1 cellular context compared by ENCODE assay signal in the genomic region with DNA sequence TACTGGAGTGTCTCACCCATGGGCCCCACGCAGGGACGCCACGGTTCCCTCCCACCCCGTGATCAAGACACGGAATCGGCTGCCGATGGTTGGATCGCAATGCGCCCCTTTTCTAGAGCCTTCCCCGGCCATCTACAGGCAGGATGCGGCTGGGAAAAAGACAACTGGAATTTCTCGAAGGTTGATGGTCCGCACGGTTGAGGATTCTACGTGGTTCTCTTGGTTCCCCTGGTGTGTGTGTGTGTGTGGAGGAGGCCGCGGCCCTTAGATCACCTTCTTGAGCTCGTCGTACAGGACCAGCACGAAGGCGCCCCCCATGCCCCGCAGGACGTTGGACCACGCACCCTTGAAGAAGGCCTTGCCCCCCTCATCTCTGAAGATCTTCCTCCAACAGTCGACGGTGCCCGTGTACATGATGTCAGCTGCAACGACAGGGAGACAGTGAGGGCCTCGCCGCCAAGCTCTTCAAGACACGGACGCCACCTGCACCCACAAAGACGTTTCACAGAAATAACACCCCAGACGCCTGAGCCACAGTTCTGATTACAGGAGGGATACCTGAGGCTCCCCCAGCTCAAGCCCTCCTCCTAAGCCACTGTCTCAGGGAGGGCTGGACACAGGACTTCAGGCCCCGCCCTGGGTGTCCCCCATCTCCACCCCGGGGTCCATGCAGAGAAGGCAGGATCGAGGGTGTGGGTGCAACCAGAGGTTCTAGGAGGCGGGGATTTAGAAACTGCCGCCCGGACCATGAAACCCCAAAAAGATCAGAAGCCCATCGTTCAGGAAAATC.
TF ChIP-seq lines count a peak whose summit lies in the region.

No MANE protein-coding gene starts in this region.

TF ChIP-seq in GM12878, 131 proteins besides CTCF, POLR2A, EP300 and RAD21:
- TF ChIP-seq, protein P1, sequence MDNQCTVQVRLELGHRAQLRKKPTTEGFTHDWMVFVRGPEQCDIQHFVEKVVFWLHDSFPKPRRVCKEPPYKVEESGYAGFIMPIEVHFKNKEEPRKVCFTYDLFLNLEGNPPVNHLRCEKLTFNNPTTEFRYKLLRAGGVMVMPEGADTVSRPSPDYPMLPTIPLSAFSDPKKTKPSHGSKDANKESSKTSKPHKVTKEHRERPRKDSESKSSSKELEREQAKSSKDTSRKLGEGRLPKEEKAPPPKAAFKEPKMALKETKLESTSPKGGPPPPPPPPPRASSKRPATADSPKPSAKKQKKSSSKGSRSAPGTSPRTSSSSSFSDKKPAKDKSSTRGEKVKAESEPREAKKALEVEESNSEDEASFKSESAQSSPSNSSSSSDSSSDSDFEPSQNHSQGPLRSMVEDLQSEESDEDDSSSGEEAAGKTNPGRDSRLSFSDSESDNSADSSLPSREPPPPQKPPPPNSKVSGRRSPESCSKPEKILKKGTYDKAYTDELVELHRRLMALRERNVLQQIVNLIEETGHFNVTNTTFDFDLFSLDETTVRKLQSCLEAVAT (IDR thresholded peaks at IDR 0.05) = no peak
- TF ChIP-seq POLR2AphosphoS5 (IDR thresholded peaks at IDR 0.05; ENCODE audit: low read length) = peak; percentile 6; the same call in 1 of the 2 replicates
